8 cellular contexts compared by ENCODE assay signal in the genomic region with DNA sequence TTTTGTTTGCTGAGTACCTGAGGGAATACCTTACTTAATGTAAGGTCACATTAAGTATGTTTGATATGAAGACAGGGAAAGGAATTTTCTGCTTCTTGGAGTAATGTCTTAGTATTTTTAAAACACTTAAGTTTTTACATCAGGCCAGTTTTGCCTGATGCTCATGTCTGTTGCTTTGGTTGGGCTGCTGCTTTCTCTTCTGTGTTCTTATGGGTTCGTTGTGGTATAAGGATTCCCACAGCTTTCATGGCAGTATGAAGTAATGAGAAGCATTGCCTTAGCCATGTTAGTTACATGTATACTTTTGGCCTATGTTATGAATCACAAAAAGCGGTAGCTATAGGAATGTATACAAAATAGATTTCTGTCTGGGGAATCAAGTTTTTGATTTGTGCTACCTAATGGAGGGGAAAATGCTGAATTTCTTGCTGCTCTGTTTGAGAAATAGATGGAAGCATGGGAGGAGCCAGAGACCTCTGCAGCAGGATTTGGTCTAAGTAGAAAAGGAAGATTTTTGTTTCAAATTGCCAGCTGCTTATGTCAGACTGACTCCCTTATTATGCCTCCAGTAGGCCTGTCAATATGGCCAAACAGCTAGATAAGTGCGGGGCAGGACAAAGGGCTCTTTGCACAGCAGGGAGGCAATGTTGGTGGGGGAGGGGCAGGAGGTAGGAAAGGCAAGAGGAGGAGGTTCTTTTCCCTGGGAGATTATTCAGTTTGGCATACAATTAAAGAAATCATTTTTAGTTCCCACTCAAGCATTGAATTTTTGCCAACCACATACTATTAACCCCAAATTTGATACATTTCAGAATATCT. TPM values are rescaled to one million over a fixed set of nuclear protein-coding genes. Genes with fewer than 3 reads are reported as not detected.
DNase-seq lines count a peak whose midpoint lies in the region; ATAC-seq and TF ChIP-seq lines count a peak whose summit lies in the region.

No MANE protein-coding gene starts in this region.

- no peaks in the 10 kb centered on the region for H3K27me3 ChIP-seq in esophagus muscularis mucosa
- no peaks in the 10 kb centered on the region for H3K27me3 ChIP-seq in neuron (ENCODE audit: insufficient read depth, low read length)

- TF ChIP-seq EP300 in esophagus muscularis mucosa (IDR thresholded peaks at IDR 0.05), result no peak

- peak; percentile 25 for DNase-seq in NCI-H2171 treated with DMSO at 0.1 percent for 48 hours (lab: John Stamatoyannopoulos, UW)
- no peak for DNase-seq in NCI-H2171 (lab: John Stamatoyannopoulos, UW)
- DNase-seq in OCI-M1 (lab: John Stamatoyannopoulos, UW), result peak; percentile 87
- DNase-seq in esophagus muscularis mucosa (ENCODE audit: extremely low spot score), result no peak
- no peak for DNase-seq in H4 (ENCODE audit: low spot score)

- H3K27ac ChIP-seq in esophagus muscularis mucosa (replicated peaks in 1 of 4), result peak overlapping the region; percentile 98 to 100 (median 99)

- TF ChIP-seq CTCF in esophagus muscularis mucosa (IDR thresholded peaks at IDR 0.05), result no peak

- intact Hi-C loops in esophagus muscularis mucosa (cut with DNase I), result no loop called here

- WGBS in esophagus muscularis mucosa, result 13% methylated on average over 3 of the region's 3 CpGs

- no peak overlapping the region for H2AFZ ChIP-seq in neuron (ENCODE audit: low read depth, low read length)

- H3K9me3 ChIP-seq in esophagus muscularis mucosa (no peaks in the 10 kb centered on the region), neuron (ENCODE audit: low read length) (no peaks in the 10 kb centered on the region)

- TF ChIP-seq POLR2A in esophagus muscularis mucosa (IDR thresholded peaks at IDR 0.05; ENCODE audit: low read depth), result no peak

- ATAC-seq in HG02678 (IDR thresholded peaks at IDR 0.05; ENCODE audit: unreplicated experiment) (no peak), HG02588 (IDR thresholded peaks at IDR 0.05; ENCODE audit: unreplicated experiment) (no peak)

- H3K36me3 ChIP-seq in esophagus muscularis mucosa, result no peaks in the 10 kb centered on the region
- peaks cover 4% of the 10 kb centered on the region for H3K36me3 ChIP-seq in neuron (ENCODE audit: insufficient read depth, low read length)

- H3K4me1 ChIP-seq in esophagus muscularis mucosa (peaks cover 78 to 89% (median 88%) of the 10 kb centered on the region in 4 donors), neuron (ENCODE audit: insufficient read depth, low read length) (peaks cover 61% of the 10 kb centered on the region)

- H3K4me3 ChIP-seq in esophagus muscularis mucosa (peak overlapping the region; percentile 3 to 13 (median 5)), neuron (ENCODE audit: low read length) (peak overlapping the region; percentile 94)

RNA-seq across cellular contexts. Expression of a gene that starts 5.2 kb away (rescaled TPM):
- 10 to 100 TPM; 54.8 to 84.3 (median 78.1) TPM for total RNA-seq in esophagus muscularis mucosa
- total RNA-seq in H4 (2014; rRNA removed; shearing (Covaris generic)), result 36.3 and 43.1 TPM in 2 replicates

RNA-seq across cellular contexts. Expression of a gene that starts 39.8 kb away (rescaled TPM):
- total RNA-seq in esophagus muscularis mucosa, result 10 to 100 TPM; 23.8 to 37.4 (median 26.1) TPM
- total RNA-seq in H4 (2014; rRNA removed; shearing (Covaris generic)), result 44.0 and 49.3 TPM in 2 replicates

Comparison
In these comparisons a context has a peak if more than half of its experiments do, and no peak if none do; other contexts are left out.
1. DNase-seq: peak in NCI-H2171 treated with DMSO at 0.1 percent for 48 hours (single experiment) and OCI-M1 (single experiment); none in NCI-H2171 (single experiment), esophagus muscularis mucosa (single experiment) and H4 (single experiment).